Comparison of ENCODE assay signal across 12 cellular contexts in the genomic region with DNA sequence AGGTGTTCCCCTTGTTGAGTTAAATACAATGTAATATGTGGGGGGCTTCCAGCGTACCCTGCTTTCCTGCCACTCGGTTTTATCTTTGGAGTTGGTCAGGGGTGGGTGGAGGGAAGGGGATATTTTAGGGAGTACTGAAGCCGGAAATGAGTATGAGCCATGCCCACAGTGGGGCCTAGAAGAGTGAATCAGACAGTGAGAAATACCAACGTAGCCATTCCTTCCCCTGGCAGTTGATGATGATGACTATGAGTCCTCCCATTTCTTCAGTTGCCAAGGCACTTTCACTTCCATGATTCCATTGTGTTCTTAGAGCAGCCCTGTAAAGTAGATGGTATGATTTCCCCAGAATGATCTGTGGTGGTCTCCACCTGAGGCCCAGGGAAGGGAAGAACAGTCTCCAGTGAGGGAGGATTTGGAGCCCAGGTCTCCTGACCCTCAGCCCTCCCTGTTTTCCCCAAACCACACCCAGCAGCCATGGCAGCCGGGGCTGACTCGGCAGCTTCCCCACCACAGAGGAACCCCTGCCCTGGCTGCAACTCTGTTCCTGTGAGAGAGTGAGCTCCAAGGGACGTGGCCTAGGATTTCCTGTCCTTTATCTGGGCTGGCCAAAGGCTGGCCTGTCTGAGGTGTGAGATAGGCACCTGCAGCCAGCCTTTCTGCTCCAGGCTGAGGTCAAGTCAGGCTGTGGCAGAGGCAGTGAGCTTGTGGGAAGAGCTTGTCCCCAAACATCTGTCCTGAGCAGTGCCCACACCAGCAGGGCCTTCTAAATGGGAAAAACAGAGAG. TPM values are rescaled to one million over a fixed set of nuclear protein-coding genes. Genes with fewer than 3 reads are reported as not detected.
DNase-seq lines count a peak whose midpoint lies in the region; ATAC-seq and TF ChIP-seq lines count a peak whose summit lies in the region.
"Had no signal": no experiment of that assay in that cellular context is flagged by ENCODE, and none has a peak within 500 bp of the region (broad histone marks: within the 10 kb centered on the region; RNA-seq: fewer than 3 reads in every experiment).

No MANE protein-coding gene starts in this region.

- peaks cover 7 to 68% (median 38%) of the 10 kb centered on the region in 4 donors for H3K4me1 ChIP-seq in upper lobe of left lung

- TF ChIP-seq CTCF in upper lobe of left lung (IDR thresholded peaks at IDR 0.05): no peak

- H3K9me3 Mint-ChIP-seq in activated naive CD8-positive, alpha-beta T cell treated with anti-CD3 and anti-CD28 coated beads, Interleukin-2, amount 50 U/mL, for 24 hours: no peaks in the 10 kb centered on the region

- no peak overlapping the region for H3K4me3 Mint-ChIP-seq in activated naive CD8-positive, alpha-beta T cell treated with anti-CD3 and anti-CD28 coated beads, Interleukin-2, amount 50 U/mL, for 24 hours
- H3K4me3 Mint-ChIP-seq: B cell had no signal

- peaks cover 7% of the 10 kb centered on the region for H3K27me3 Mint-ChIP-seq in activated naive CD8-positive, alpha-beta T cell treated with anti-CD3 and anti-CD28 coated beads, Interleukin-2, amount 50 U/mL, for 24 hours

- 49% methylated on average over 7 of the region's 7 CpGs; no CpG with 5 or more reads in 1 of the 2 donors for WGBS in upper lobe of left lung, 2 donors

- H3K27me3 ChIP-seq in upper lobe of left lung: no peaks in the 10 kb centered on the region
- H3K27me3 ChIP-seq: brain microvascular endothelial cell had no signal

- H3K36me3 Mint-ChIP-seq in activated naive CD8-positive, alpha-beta T cell treated with anti-CD3 and anti-CD28 coated beads, Interleukin-2, amount 50 U/mL, for 24 hours (ENCODE audit: low read depth): no peaks in the 10 kb centered on the region

- no peak overlapping the region for H3K4me3 ChIP-seq in upper lobe of left lung
- H3K4me3 ChIP-seq: smooth muscle cell had no signal

- no peak for TF ChIP-seq EP300 in upper lobe of left lung (IDR thresholded peaks at IDR 0.05)

- no peak for TF ChIP-seq POLR2A in upper lobe of left lung (IDR thresholded peaks at IDR 0.05)

- DNase-seq in Right ventricle myocardium inferior (ENCODE audit: missing footprints) (no peak), cardiac septum (ENCODE audit: low spot score) (no peak), UCSD-AML1 (lab: John Stamatoyannopoulos, UW; ENCODE audit: unreplicated experiment) (peak; percentile 62), left cardiac atrium (peak; percentile 54), upper lobe of left lung (no peak), DMS 273 treated with DMSO at 0.1 percent for 48 hours (lab: John Stamatoyannopoulos, UW) (no peak), NK-92 (lab: John Stamatoyannopoulos, UW; ENCODE audit: unreplicated experiment) (no peak)
- no peak for DNase-seq in activated naive CD8-positive, alpha-beta T cell treated with anti-CD3 and anti-CD28 coated beads, Interleukin-2, amount 50 U/mL, for 24 hours
- DNase-seq: activated CD8-positive, alpha-beta memory T cell treated with anti-CD3 and anti-CD28 coated beads, Interleukin-2, amount 50 U/mL, for 4 hours; brain microvascular endothelial cell had no signal

- H3K27ac Mint-ChIP-seq in activated naive CD8-positive, alpha-beta T cell treated with anti-CD3 and anti-CD28 coated beads, Interleukin-2, amount 50 U/mL, for 24 hours: no peak overlapping the region
- H3K27ac Mint-ChIP-seq: B cell had no signal

- intact Hi-C loops in Right ventricle myocardium inferior (cut with DNase I) (no loop called here), cardiac septum (cut with DNase I) (loop anchor here (10.0 kb wide), 1 partner anchor 505 kb away; no protein-coding TSS in a partner anchor), left cardiac atrium (cut with DNase I) (loop anchor here in 1 of 2 donors (10.0 kb wide), 1 partner anchor 185 kb away; no protein-coding TSS in a partner anchor)

- H3K4me1 Mint-ChIP-seq in activated naive CD8-positive, alpha-beta T cell treated with anti-CD3 and anti-CD28 coated beads, Interleukin-2, amount 50 U/mL, for 24 hours: peaks cover under 1% of the 10 kb centered on the region

- H3K27ac ChIP-seq in upper lobe of left lung: peak overlapping the region; percentile 61 to 91 (median 76)
- H3K27ac ChIP-seq: brain microvascular endothelial cell had no signal

- H3K36me3 ChIP-seq in upper lobe of left lung: no peaks in the 10 kb centered on the region
- H3K36me3 ChIP-seq: brain microvascular endothelial cell had no signal

- H3K9me3 ChIP-seq in upper lobe of left lung: no peaks in the 10 kb centered on the region

- peak; percentile 36 for ATAC-seq in Right ventricle myocardium inferior
- peak; percentile 42 to 65 for ATAC-seq in left cardiac atrium
- peak in 1 of 2 donors; percentile 41 for ATAC-seq in upper lobe of left lung (ENCODE audit: low FRiP score in 2 of 2)
- ATAC-seq in activated naive CD8-positive, alpha-beta T cell treated with anti-CD3 and anti-CD28 coated beads, Interleukin-2, amount 50 U/mL, for 24 hours: no peak

RNA-seq across cellular contexts. Expression of gene STARD8, which starts 52.7 kb away (rescaled TPM):
- 11.7 TPM for total RNA-seq in Right ventricle myocardium inferior
- total RNA-seq in cardiac septum: 6.5 TPM
- total RNA-seq in left cardiac atrium: 10 to 100 TPM; 13.2 to 15.2 TPM
- 10 to 100 TPM; 13.9 to 43.1 (median 25.8) TPM for total RNA-seq in upper lobe of left lung

Comparison
In these comparisons a context has a peak if more than half of its experiments do, and no peak if none do; other contexts are left out.
1. DNase-seq: peak in UCSD-AML1 (single experiment) and left cardiac atrium (single experiment); none in Right ventricle myocardium inferior (single experiment), cardiac septum (single experiment), upper lobe of left lung (0 of 2), activated naive CD8-positive, alpha-beta T cell treated with anti-CD3 and anti-CD28 coated beads, Interleukin-2, amount 50 U/mL, for 24 hours (single experiment), DMS 273 treated with DMSO at 0.1 percent for 48 hours (single experiment) and NK-92 (single experiment).